25 cellular contexts compared by ENCODE assay signal in the genomic region with DNA sequence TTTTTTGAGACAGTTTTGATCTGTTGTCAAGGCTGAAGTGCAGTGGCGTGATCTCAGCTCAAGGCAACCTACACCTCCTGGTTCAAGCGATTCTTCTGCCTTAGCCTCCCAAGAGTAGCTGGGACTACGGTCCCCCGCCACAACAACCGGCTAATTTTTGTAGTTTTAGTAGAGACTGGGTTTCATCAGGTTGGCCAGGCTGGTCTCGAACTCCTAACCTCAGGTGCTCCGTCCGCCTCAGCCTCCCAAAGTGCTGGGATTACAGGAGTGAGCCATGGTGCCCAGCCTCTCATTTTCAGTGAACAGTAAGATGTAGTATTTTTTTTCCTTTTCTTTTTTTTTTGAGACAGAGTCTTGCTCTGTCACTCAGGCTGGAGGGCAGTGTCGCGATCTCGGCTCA.
"Had no signal": no experiment of that assay in that cellular context is flagged by ENCODE, and none has a peak within 500 bp of the region (broad histone marks: within the 10 kb centered on the region; RNA-seq: fewer than 3 reads in every experiment).

No MANE protein-coding gene starts in this region.

- FAIRE-seq: small intestine, urothelium cell line had no signal

- ATAC-seq: activated T-helper 17 cell treated with anti-CD3 and anti-CD28 coated beads, Interleukin-2, amount 50 U/mL, for 72 hours; gastroesophageal sphincter; heart left ventricle; left colon; mucosa of descending colon; right lobe of liver; stimulated activated naive B cell treated with anti-CD40 and anti-IgM and Interleukin-4, amounts not matched to agents 10 μg/mL and 1 μg/mL and 100 μg/mL, for 72 hours had no signal

- H3K27ac Mint-ChIP-seq: activated T-helper 17 cell treated with anti-CD3 and anti-CD28 coated beads, Interleukin-2, amount 50 U/mL, for 72 hours; endodermal cell; nephron progenitor cell; stimulated activated naive B cell treated with anti-CD40 and anti-IgM and Interleukin-4, amounts not matched to agents 10 μg/mL and 1 μg/mL and 100 μg/mL, for 72 hours had no signal

- H3K4me3 ChIP-seq: coronary artery, gastroesophageal sphincter, heart left ventricle, mucosa of descending colon, right lobe of liver, transverse colon had no signal

- H3K9ac ChIP-seq: parathyroid adenoma had no signal

- H3K27ac ChIP-seq: coronary artery, epithelial cell of prostate, gastroesophageal sphincter, heart left ventricle, parathyroid adenoma, right lobe of liver, transverse colon had no signal

- H2AFZ ChIP-seq: parathyroid adenoma had no signal

- H3K4me1 ChIP-seq: parathyroid adenoma had no signal

- H3K27me3 Mint-ChIP-seq: activated T-helper 17 cell treated with anti-CD3 and anti-CD28 coated beads, Interleukin-2, amount 50 U/mL, for 72 hours; stimulated activated naive B cell treated with anti-CD40 and anti-IgM and Interleukin-4, amounts not matched to agents 10 μg/mL and 1 μg/mL and 100 μg/mL, for 72 hours had no signal

- H3K27me3 ChIP-seq: gastroesophageal sphincter, heart left ventricle, right lobe of liver, transverse colon had no signal

- DNase-seq: activated naive CD4-positive, alpha-beta T cell treated with Interleukin-2 at 50 U/mL for 16 hours; cerebellar nuclear complex; endodermal cell; heart left ventricle; islet precursor cell; left colon; mesenchymal stem cell; mucosa of descending colon; nephron progenitor cell; nucleus accumbens; small intestine; stimulated activated CD4-positive, alpha-beta T cell treated with anti-CD3 and anti-CD28 coated beads, Interleukin-15, amount 100 ng/mL, for 24 hours; stimulated activated CD4-positive, alpha-beta T cell treated with anti-CD3 and anti-CD28 coated beads, Interleukin-2, amount 100 ng/mL, for 48 hours; stimulated activated CD8-positive, alpha-beta memory T cell treated with anti-CD3 and anti-CD28 coated beads, Interleukin-4, amount 100 ng/mL, for 48 hours; stimulated activated naive B cell treated with anti-CD40 and anti-IgM and Interleukin-4, amounts not matched to agents 10 μg/mL and 1 μg/mL and 100 μg/mL, for 72 hours; T-helper 1 cell; T-helper 9 cell; transverse colon had no signal

- H3K4me3 Mint-ChIP-seq: activated T-helper 17 cell treated with anti-CD3 and anti-CD28 coated beads, Interleukin-2, amount 50 U/mL, for 72 hours; endodermal cell; nephron progenitor cell; stimulated activated naive B cell treated with anti-CD40 and anti-IgM and Interleukin-4, amounts not matched to agents 10 μg/mL and 1 μg/mL and 100 μg/mL, for 72 hours had no signal

- H3K9me3 ChIP-seq: gastroesophageal sphincter, heart left ventricle, mucosa of descending colon, right lobe of liver, transverse colon had no signal

- H3K9me3 Mint-ChIP-seq: activated T-helper 17 cell treated with anti-CD3 and anti-CD28 coated beads, Interleukin-2, amount 50 U/mL, for 72 hours; endodermal cell; nephron progenitor cell; stimulated activated naive B cell treated with anti-CD40 and anti-IgM and Interleukin-4, amounts not matched to agents 10 μg/mL and 1 μg/mL and 100 μg/mL, for 72 hours had no signal
